1 cellular context compared by ENCODE assay signal in the genomic region with DNA sequence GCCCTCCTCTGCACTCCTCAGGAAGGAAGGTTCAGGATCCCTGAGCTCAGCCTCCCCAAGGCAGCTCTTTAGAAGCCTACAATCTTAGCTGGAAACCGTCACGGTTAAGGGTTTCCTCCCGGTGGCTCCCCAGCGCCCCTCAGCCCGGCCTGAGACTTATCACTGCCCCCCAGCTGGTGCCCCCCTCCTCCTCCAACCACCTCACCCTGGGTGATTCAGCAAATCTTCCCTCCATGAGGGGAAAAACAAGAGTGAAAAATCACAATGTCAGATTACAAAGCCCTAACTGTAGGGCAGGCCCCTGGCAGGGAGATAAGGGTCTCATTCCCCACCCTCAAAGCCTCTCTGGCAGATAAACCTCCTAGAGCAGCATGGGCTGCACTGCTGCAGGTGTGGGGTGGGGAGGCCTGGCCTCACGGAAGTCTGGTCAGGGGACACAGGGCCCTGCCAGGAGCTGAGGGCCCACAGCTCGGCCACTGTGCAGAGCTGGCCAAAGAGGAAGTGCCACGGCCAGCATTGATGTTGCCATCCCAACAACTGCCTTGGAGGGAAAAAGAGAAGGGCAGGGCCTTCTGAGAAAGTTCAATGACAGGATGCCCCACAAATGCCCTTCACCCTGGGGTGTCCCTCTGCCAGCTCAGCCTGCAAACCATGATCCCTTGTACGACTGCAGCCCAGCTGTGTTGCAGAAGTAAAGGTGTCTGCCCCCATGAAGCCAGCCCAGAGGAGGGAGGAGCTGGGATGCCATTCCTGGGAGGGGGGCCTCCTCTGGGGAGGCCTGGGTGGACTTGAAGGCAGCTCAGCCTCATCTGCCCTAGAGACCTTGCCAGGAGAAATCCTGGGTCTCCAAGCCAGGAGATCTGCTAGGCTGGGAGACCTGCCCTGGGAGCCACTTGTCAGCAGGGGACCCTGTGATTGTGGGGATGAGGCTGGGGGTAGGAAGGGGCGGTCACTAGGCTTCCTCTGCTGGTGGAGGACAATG.
TF ChIP-seq lines count a peak whose summit lies in the region.

No MANE protein-coding gene starts in this region.

TF ChIP-seq in SK-N-SH, 30 proteins besides CTCF, POLR2A, EP300 and RAD21 (continued from another document):
- TF ChIP-seq, protein P1, sequence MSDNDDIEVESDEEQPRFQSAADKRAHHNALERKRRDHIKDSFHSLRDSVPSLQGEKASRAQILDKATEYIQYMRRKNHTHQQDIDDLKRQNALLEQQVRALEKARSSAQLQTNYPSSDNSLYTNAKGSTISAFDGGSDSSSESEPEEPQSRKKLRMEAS (IDR thresholded peaks at IDR 0.05; ENCODE audit: low read depth) = no peak
- TF ChIP-seq RFX5 (IDR thresholded peaks at IDR 0.05; ENCODE audit: low read length) (no peak), NRF1 (IDR thresholded peaks at IDR 0.05; ENCODE audit: low read depth, low read length) (no peak), RCOR1 (IDR thresholded peaks at IDR 0.05; ENCODE audit: low read length) (no peak)
TF ChIP-seq in SK-N-SH: peak in this region for 0.
